ENCODE assay signal across 21 cellular contexts in the genomic region with DNA sequence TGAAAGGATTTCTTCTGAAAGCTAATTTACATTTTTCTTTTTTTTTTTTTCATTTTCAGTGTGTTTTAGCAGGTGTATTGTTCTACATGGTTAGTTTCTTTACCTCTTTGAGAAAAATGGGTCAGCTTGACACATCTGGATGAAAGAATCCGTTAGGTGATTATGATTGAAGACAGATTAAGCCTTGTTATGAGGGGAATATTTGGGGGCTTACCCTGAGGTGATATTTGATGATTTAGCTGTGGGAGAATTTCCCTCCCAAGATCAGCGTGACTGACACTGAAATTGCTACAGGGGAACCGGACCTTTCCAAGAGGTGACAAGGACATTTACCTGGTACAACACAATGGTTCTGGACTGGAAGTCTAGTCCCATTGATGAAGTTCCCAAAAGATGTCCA.
DNase-seq lines count a peak whose midpoint lies in the region; ATAC-seq and TF ChIP-seq lines count a peak whose summit lies in the region.
"Had no signal": no experiment of that assay in that cellular context is flagged by ENCODE, and none has a peak within 500 bp of the region (broad histone marks: within the 10 kb centered on the region; RNA-seq: fewer than 3 reads in every experiment).

No MANE protein-coding gene starts in this region.

- no peaks in the 10 kb centered on the region for H3K36me3 Mint-ChIP-seq in activated naive CD4-positive, alpha-beta T cell treated with anti-CD3 and anti-CD28 coated beads, Interleukin-2, amount 10 ng/mL, durations not matched to agents 7 days and 5 days
- no peaks in the 10 kb centered on the region for H3K36me3 Mint-ChIP-seq in stimulated activated memory B cell treated with anti-CD40 and anti-IgM and Interleukin-4, amounts not matched to agents 10 μg/mL and 1 μg/mL and 100 μg/mL, for 72 hours
- H3K36me3 Mint-ChIP-seq in CD14-positive monocyte = no peaks in the 10 kb centered on the region
- H3K36me3 Mint-ChIP-seq: natural killer cell treated with Interleukin-12 subunit alpha and Interleukin-12 subunit beta and Interleukin-15 and Interleukin-18, amount 100 ng/mL, for 72 hours had no signal

- ATAC-seq in GM21528 (IDR thresholded peaks at IDR 0.05; ENCODE audit: low FRiP score, unreplicated experiment) (peak; percentile 47), HG03064 (IDR thresholded peaks at IDR 0.05; ENCODE audit: low read depth, unreplicated experiment) (peak; percentile 43)
- peak; percentile 84 for ATAC-seq in stimulated activated memory B cell treated with anti-CD40 and anti-IgM and Interleukin-4, amounts not matched to agents 10 μg/mL and 1 μg/mL and 100 μg/mL, for 72 hours
- ATAC-seq: esophagus mucosa; natural killer cell treated with Interleukin-12 subunit alpha and Interleukin-12 subunit beta and Interleukin-15 and Interleukin-18, amount 100 ng/mL, for 72 hours had no signal

- H3K4me3 Mint-ChIP-seq in activated naive CD4-positive, alpha-beta T cell treated with anti-CD3 and anti-CD28 coated beads, Interleukin-2, amount 10 ng/mL, durations not matched to agents 7 days and 5 days = no peak overlapping the region
- no peak overlapping the region for H3K4me3 Mint-ChIP-seq in stimulated activated memory B cell treated with anti-CD40 and anti-IgM and Interleukin-4, amounts not matched to agents 10 μg/mL and 1 μg/mL and 100 μg/mL, for 72 hours
- H3K4me3 Mint-ChIP-seq in CD14-positive monocyte = no peak overlapping the region
- H3K4me3 Mint-ChIP-seq: activated CD4-positive, alpha-beta T cell treated with anti-CD3 and anti-CD28 coated beads, Interleukin-2, amount 10 ng/mL, durations not matched to agents 7 days and 5 days; activated naive CD8-positive, alpha-beta T cell treated with anti-CD3 and anti-CD28 coated beads, Interleukin-2, amount 10 ng/mL, durations not matched to agents 7 days and 5 days; natural killer cell treated with Interleukin-12 subunit alpha and Interleukin-12 subunit beta and Interleukin-15 and Interleukin-18, amount 100 ng/mL, for 72 hours had no signal

- H3K27me3 Mint-ChIP-seq in activated naive CD4-positive, alpha-beta T cell treated with anti-CD3 and anti-CD28 coated beads, Interleukin-2, amount 10 ng/mL, durations not matched to agents 7 days and 5 days = no peaks in the 10 kb centered on the region
- H3K27me3 Mint-ChIP-seq in stimulated activated memory B cell treated with anti-CD40 and anti-IgM and Interleukin-4, amounts not matched to agents 10 μg/mL and 1 μg/mL and 100 μg/mL, for 72 hours = no peaks in the 10 kb centered on the region
- peaks cover 0 to 2% (median 0%) of the 10 kb centered on the region in 3 donors for H3K27me3 Mint-ChIP-seq in CD14-positive monocyte (ENCODE audit: low read depth in 3 of 3)
- H3K27me3 Mint-ChIP-seq: activated naive CD8-positive, alpha-beta T cell treated with anti-CD3 and anti-CD28 coated beads, Interleukin-2, amount 10 ng/mL, durations not matched to agents 7 days and 5 days had no signal

- CTCF ChIA-PET in activated naive CD4-positive, alpha-beta T cell treated with anti-CD3 and anti-CD28 coated beads, Interleukin-2, amount 10 ng/mL, durations not matched to agents 7 days and 5 days (lab: Charles Lee) = no interaction called here

- H3K9me3 Mint-ChIP-seq in activated naive CD4-positive, alpha-beta T cell treated with anti-CD3 and anti-CD28 coated beads, Interleukin-2, amount 10 ng/mL, durations not matched to agents 7 days and 5 days = peaks cover 4% of the 10 kb centered on the region
- no peaks in the 10 kb centered on the region for H3K9me3 Mint-ChIP-seq in stimulated activated memory B cell treated with anti-CD40 and anti-IgM and Interleukin-4, amounts not matched to agents 10 μg/mL and 1 μg/mL and 100 μg/mL, for 72 hours
- peaks cover 0 to 2% (median 0%) of the 10 kb centered on the region in 7 donors for H3K9me3 Mint-ChIP-seq in CD14-positive monocyte
- H3K9me3 Mint-ChIP-seq: activated CD4-positive, alpha-beta T cell treated with anti-CD3 and anti-CD28 coated beads, Interleukin-2, amount 10 ng/mL, durations not matched to agents 7 days and 5 days had no signal

- H3K27ac Mint-ChIP-seq in activated naive CD4-positive, alpha-beta T cell treated with anti-CD3 and anti-CD28 coated beads, Interleukin-2, amount 10 ng/mL, durations not matched to agents 7 days and 5 days = peak overlapping the region; percentile 35
- H3K27ac Mint-ChIP-seq in stimulated activated memory B cell treated with anti-CD40 and anti-IgM and Interleukin-4, amounts not matched to agents 10 μg/mL and 1 μg/mL and 100 μg/mL, for 72 hours = peak overlapping the region; percentile 96
- H3K27ac Mint-ChIP-seq in CD14-positive monocyte = no peak overlapping the region
- H3K27ac Mint-ChIP-seq: activated CD4-positive, alpha-beta T cell treated with anti-CD3 and anti-CD28 coated beads, Interleukin-2, amount 10 ng/mL, durations not matched to agents 7 days and 5 days; activated naive CD8-positive, alpha-beta T cell treated with anti-CD3 and anti-CD28 coated beads, Interleukin-2, amount 10 ng/mL, durations not matched to agents 7 days and 5 days had no signal

- intact Hi-C loops in CD14-positive monocyte (cut with micrococcal nuclease) = no loop called here

- no peak for DNase-seq in activated naive CD4-positive, alpha-beta T cell treated with anti-CD3 and anti-CD28 coated beads, Interleukin-2, amount 10 ng/mL, durations not matched to agents 7 days and 5 days
- no peak for DNase-seq in activated naive CD4-positive, alpha-beta T cell treated with anti-CD3 and anti-CD28 coated beads, Interleukin-2, amount 50 U/mL, for 16 hours
- DNase-seq in CD1c-positive myeloid dendritic cell (ENCODE audit: extremely low spot score) (no peak), CD14-positive monocyte (ENCODE audit: low spot score) (no peak), retina (no peak)
- DNase-seq: 8988T; activated CD4-positive, alpha-beta T cell treated with anti-CD3 and anti-CD28 coated beads, Interleukin-2, amount 10 ng/mL, durations not matched to agents 7 days and 5 days; activated naive CD8-positive, alpha-beta T cell treated with anti-CD3 and anti-CD28 coated beads, Interleukin-2, amount 10 ng/mL, durations not matched to agents 7 days and 5 days; activated T-cell treated with anti-CD3 and anti-CD28 coated beads, Interleukin-2, amount 50 U/mL, for 1 hour; dermis blood vessel endothelial cell; GM23248; NCI-H2081; NCI-H526; PC-9; spleen; stimulated activated naive CD4-positive, alpha-beta T cell had no signal

- no peak for TF ChIP-seq CTCF in CD14-positive monocyte (IDR thresholded peaks at IDR 0.05)

- peaks cover 10% of the 10 kb centered on the region for H3K4me1 Mint-ChIP-seq in activated naive CD4-positive, alpha-beta T cell treated with anti-CD3 and anti-CD28 coated beads, Interleukin-2, amount 10 ng/mL, durations not matched to agents 7 days and 5 days
- H3K4me1 Mint-ChIP-seq in stimulated activated memory B cell treated with anti-CD40 and anti-IgM and Interleukin-4, amounts not matched to agents 10 μg/mL and 1 μg/mL and 100 μg/mL, for 72 hours = peaks cover 71% of the 10 kb centered on the region
- peaks cover 10% of the 10 kb centered on the region for H3K4me1 Mint-ChIP-seq in CD14-positive monocyte

Comparison
In these comparisons a context has a peak if more than half of its experiments do, and no peak if none do; other contexts are left out.
1. H3K27ac Mint-ChIP-seq: peak in activated naive CD4-positive, alpha-beta T cell treated with anti-CD3 and anti-CD28 coated beads, Interleukin-2, amount 10 ng/mL, durations not matched to agents 7 days and 5 days (single experiment) and stimulated activated memory B cell treated with anti-CD40 and anti-IgM and Interleukin-4, amounts not matched to agents 10 μg/mL and 1 μg/mL and 100 μg/mL, for 72 hours (single experiment); none in CD14-positive monocyte (0 of 7).
2. Peak in every context shown above with its lines, with median percentiles within 50 percentile points of each other: ATAC-seq.